Comparison of ENCODE assay signal across 34 cellular contexts in genomic region chr9:33192493-33193245, GRCh38. TPM values are rescaled to one million over a fixed set of nuclear protein-coding genes. Genes with fewer than 3 reads are reported as not detected.
A peak's percentile ranks its signal among the peaks of the same experiment; 100 is the strongest.
DNase-seq lines count a peak whose midpoint lies in the region; ATAC-seq and TF ChIP-seq lines count a peak whose summit lies in the region.
"Had no signal": no experiment of that assay in that cellular context is flagged by ENCODE, and none has a peak within 500 bp of the region (broad histone marks: within the 10 kb centered on the region; RNA-seq: fewer than 3 reads in every experiment).

No MANE protein-coding gene starts in this region.

- peak overlapping the region; percentile 16 for H3K4me3 ChIP-seq in adipocyte (ENCODE audit: low read length)
- H3K4me3 ChIP-seq in osteoblast (ENCODE audit: insufficient read depth, low read length), result no peak overlapping the region
- no peak overlapping the region for H3K4me3 ChIP-seq in aorta (ENCODE audit: low read length in 2 of 2)
- H3K4me3 ChIP-seq: dorsolateral prefrontal cortex, esophagus squamous epithelium, lung had no signal

- no peaks in the 10 kb centered on the region for H4K20me1 ChIP-seq in osteoblast (ENCODE audit: insufficient read depth, low read length)

- no peaks in the 10 kb centered on the region for H3K27me3 ChIP-seq in adipocyte (replicated peaks; ENCODE audit: control insufficient read depth, insufficient read depth, low read length)
- H3K27me3 ChIP-seq in osteoblast (ENCODE audit: insufficient read depth, low read length), result no peaks in the 10 kb centered on the region
- H3K27me3 ChIP-seq in aorta (ENCODE audit: control insufficient read depth in 1 of 2, insufficient read depth in 2 of 2, low read length in 1 of 2), result no peaks in the 10 kb centered on the region
- H3K27me3 ChIP-seq: dorsolateral prefrontal cortex, esophagus squamous epithelium had no signal

- no peak overlapping the region for H3K4me2 ChIP-seq in osteoblast (ENCODE audit: insufficient read depth, low read length)
- H3K4me2 ChIP-seq: KMS-11 had no signal

- 3 to 4% methylated on average over 3 of the region's 3 CpGs for WGBS in aorta, 2 donors

- TF ChIP-seq CTCF in osteoblast (IDR thresholded peaks at IDR 0.05; ENCODE audit: extremely low read depth, low read depth, low read length), result no peak

- intact Hi-C loops in aorta (cut with DNase I), result no loop called here

- H3K4me1 ChIP-seq in adipocyte (ENCODE audit: control insufficient read depth, insufficient read depth, low read length) (peaks cover 33% of the 10 kb centered on the region), osteoblast (ENCODE audit: insufficient read depth, low read length) (peaks cover 14% of the 10 kb centered on the region), aorta (ENCODE audit: control insufficient read depth in 1 of 2, insufficient read depth in 2 of 2, low read length in 2 of 2) (peaks cover 1 to 3% of the 10 kb centered on the region in 2 donors)

- H3K27ac ChIP-seq in osteoblast (ENCODE audit: low read depth, low read length) (no peak overlapping the region), aorta (ENCODE audit: low read depth in 1 of 2, low read length in 2 of 2) (peak overlapping the region; percentile 55 to 69)
- H3K27ac ChIP-seq: dorsolateral prefrontal cortex, HL-60, KMS-11, RWPE1 had no signal

- H3K9me3 ChIP-seq in adipocyte (ENCODE audit: control insufficient read depth, low read length), result no peaks in the 10 kb centered on the region
- no peaks in the 10 kb centered on the region for H3K9me3 ChIP-seq in osteoblast (ENCODE audit: low read depth, low read length)
- no peaks in the 10 kb centered on the region for H3K9me3 ChIP-seq in aorta (ENCODE audit: control insufficient read depth, low read length)
- H3K9me3 ChIP-seq: esophagus squamous epithelium had no signal

- peak overlapping the region; percentile 76 for H2AFZ ChIP-seq in osteoblast (ENCODE audit: low read length)

- ATAC-seq in aorta (ENCODE audit: low FRiP score) (peak; percentile 83), HG02885 (IDR thresholded peaks at IDR 0.05; ENCODE audit: poor library complexity, unreplicated experiment) (no peak)
- ATAC-seq: activated CD4-positive, CD25-positive, alpha-beta regulatory T cell treated with anti-CD3 and anti-CD28 coated beads, Interleukin-2, amount 50 U/mL, for 24 hours; activated naive CD8-positive, alpha-beta T cell treated with anti-CD3 and anti-CD28 coated beads, Interleukin-2, amount 50 U/mL, for 24 hours; naive thymus-derived CD8-positive, alpha-beta T cell; stimulated activated naive B cell treated with anti-CD40 and anti-IgM and Interleukin-4, amounts not matched to agents 10 μg/mL and 1 μg/mL and 100 μg/mL, for 72 hours had no signal

- DNase-seq in NCI-H82 (lab: John Stamatoyannopoulos, UW), result peak; percentile 47
- no peak for DNase-seq in NCI-H82 treated with DMSO at 0.1 percent for 48 hours (lab: John Stamatoyannopoulos, UW; ENCODE audit: unreplicated experiment)
- DNase-seq in adipocyte (ENCODE audit: low read depth), result peak; percentile 16
- DNase-seq in osteoblast (ENCODE audit: insufficient read length, low spot score, missing footprints), result no peak
- DNase-seq in aorta, result no peak
- no peak for DNase-seq in Kasumi-1 (lab: John Stamatoyannopoulos, UW)
- DNase-seq in NCI-H526 (lab: John Stamatoyannopoulos, UW), result no peak
- DNase-seq: activated CD4-positive, alpha-beta memory T cell treated with anti-CD3 and anti-CD28 coated beads for 36 hours; activated naive CD4-positive, alpha-beta T cell; activated naive CD8-positive, alpha-beta T cell treated with anti-CD3 and anti-CD28 coated beads, Interleukin-2, amount 50 U/mL, for 24 hours; CD4-positive, alpha-beta T cell; cerebellar nuclear complex; dorsolateral prefrontal cortex; esophagus squamous epithelium; hypothalamus; MM.1S; naive thymus-derived CD8-positive, alpha-beta T cell; NCI-H2081 treated with DMSO at 0.1 percent for 48 hours; NCI-H774; nucleus accumbens; stimulated activated naive B cell treated with anti-CD40 and anti-IgM and Interleukin-4, amounts not matched to agents 10 μg/mL and 1 μg/mL and 100 μg/mL, for 72 hours; T-helper 2 cell had no signal

- H3K79me2 ChIP-seq in osteoblast (ENCODE audit: insufficient read depth, low read length), result no peaks in the 10 kb centered on the region

- H3K9ac ChIP-seq in adipocyte (ENCODE audit: low read length), result no peak overlapping the region
- H3K9ac ChIP-seq: KMS-11 had no signal

- H3K36me3 ChIP-seq in adipocyte (ENCODE audit: control insufficient read depth, insufficient read depth, low read length, severe bottlenecking), result no peaks in the 10 kb centered on the region
- no peaks in the 10 kb centered on the region for H3K36me3 ChIP-seq in osteoblast (ENCODE audit: insufficient read depth, low read length)
- no peaks in the 10 kb centered on the region for H3K36me3 ChIP-seq in aorta (ENCODE audit: control insufficient read depth in 1 of 2, insufficient read depth in 2 of 2, low read length in 1 of 2)
- H3K36me3 ChIP-seq: esophagus squamous epithelium had no signal

RNA-seq across cellular contexts. Expression of gene B4GALT1, which starts 25.5 kb away (rescaled TPM):
- 63.7 and 76.3 TPM in 2 replicates for total RNA-seq in osteoblast
- total RNA-seq in aorta, result 10 to 100 TPM; 74.5 to 95.6 TPM
- 10 to 100 TPM; 15.2 to 36.0 TPM for polyA plus RNA-seq in aorta

RNA-seq across cellular contexts. Expression of gene SPINK4, which starts 47.3 kb away (rescaled TPM):
- not detected in 2 replicates for total RNA-seq in osteoblast
- total RNA-seq in aorta, result not detected
- 100 to 1,000 TPM in 1 of 2 donors, not detected in 1; 129 TPM for polyA plus RNA-seq in aorta
- total RNA-seq: A172; activated CD4-positive, alpha-beta memory T cell treated with anti-CD3 and anti-CD28 coated beads for 36 hours; CD4-positive, alpha-beta T cell; dorsolateral prefrontal cortex; esophagus squamous epithelium; lung; mononuclear cell; naive thymus-derived CD8-positive, alpha-beta T cell; pulmonary artery endothelial cell; skeletal muscle tissue; temporal lobe; urinary bladder had no signal
- polyA plus RNA-seq: lung; naive thymus-derived CD8-positive, alpha-beta T cell had no signal

Comparison
In these comparisons a context has a peak if more than half of its experiments do, and no peak if none do; other contexts are left out.
1. DNase-seq: peak in NCI-H82 (single experiment) and adipocyte (single experiment); none in NCI-H82 treated with DMSO at 0.1 percent for 48 hours (single experiment), osteoblast (single experiment), aorta (0 of 2), Kasumi-1 (0 of 2) and NCI-H526 (0 of 2).